20 cellular contexts compared by ENCODE assay signal in genomic region chr11:119891392-119891791, GRCh38.
DNase-seq lines count a peak whose midpoint lies in the region; ATAC-seq and TF ChIP-seq lines count a peak whose summit lies in the region.
"Had no signal": no experiment of that assay in that cellular context is flagged by ENCODE, and none has a peak within 500 bp of the region (broad histone marks: within the 10 kb centered on the region; RNA-seq: fewer than 3 reads in every experiment).

No MANE protein-coding gene starts in this region.

- TF ChIP-seq EP300 in gastroesophageal sphincter (IDR thresholded peaks at IDR 0.05) = no peak

- H3K4me1 ChIP-seq in right atrium auricular region (peaks cover 0 to 17% of the 10 kb centered on the region in 2 donors), gastroesophageal sphincter (no peaks in the 10 kb centered on the region)
- H3K4me1 ChIP-seq: uterus had no signal

- TF ChIP-seq POLR2A in gastroesophageal sphincter (IDR thresholded peaks at IDR 0.05) = no peak

- ATAC-seq in gastroesophageal sphincter (no peak), GM21529 (IDR thresholded peaks at IDR 0.05; ENCODE audit: unreplicated experiment) (no peak), HG02678 (IDR thresholded peaks at IDR 0.05; ENCODE audit: unreplicated experiment) (no peak)
- ATAC-seq: activated CD8-positive, alpha-beta T cell treated with anti-CD3 and anti-CD28 coated beads for 36 hours; CD8-positive, alpha-beta T cell; K562; naive thymus-derived CD4-positive, alpha-beta T cell had no signal

- TF ChIP-seq CTCF in dorsolateral prefrontal cortex (IDR thresholded peaks at IDR 0.05 in 54 of 56, conservative IDR thresholded peaks at IDR 0.05 in 2 of 56; ENCODE audit: low read depth in 1 of 56, partially characterized antibody in 56 of 56) (peak in 15 of 56 donors; percentile 8 to 41 (median 23)), right atrium auricular region (IDR thresholded peaks at IDR 0.05) (no peak), gastroesophageal sphincter (IDR thresholded peaks at IDR 0.05) (no peak)

- H3K9me3 ChIP-seq in right atrium auricular region (no peaks in the 10 kb centered on the region), gastroesophageal sphincter (no peaks in the 10 kb centered on the region)
- H3K9me3 ChIP-seq: MG63, ovary, uterus had no signal

- H3K27ac ChIP-seq in dorsolateral prefrontal cortex (peak overlapping the region in 58 of 59 donors; percentile 51 to 99 (median 94)), right atrium auricular region (peak overlapping the region; percentile 39 to 57), gastroesophageal sphincter (no peak overlapping the region)
- H3K27ac ChIP-seq: ovary, uterus had no signal

- H3K36me3 ChIP-seq in right atrium auricular region = no peaks in the 10 kb centered on the region
- no peaks in the 10 kb centered on the region for H3K36me3 ChIP-seq in gastroesophageal sphincter
- H3K36me3 ChIP-seq: MG63, ovary, uterus had no signal

- intact Hi-C loops in dorsolateral prefrontal cortex (cut with DNase I) (loop anchor here (1.0 to 10.0 kb wide), 5 partner anchors 84 to 216 kb away; no protein-coding TSS in a partner anchor), posterior cingulate gyrus (cut with DNase I) (loop anchor here (5.0 kb wide), 1 partner anchor 86 kb away; no protein-coding TSS in a partner anchor)

- 38 to 52% methylated on average over 3 of the region's 4 CpGs for WGBS in gastroesophageal sphincter (ENCODE audit: low coverage in 1 of 2), 2 donors

- H3K4me3 ChIP-seq in dorsolateral prefrontal cortex (peak overlapping the region in 5 of 59 donors; percentile 18 to 36 (median 22)), right atrium auricular region (no peak overlapping the region), gastroesophageal sphincter (no peak overlapping the region)
- H3K4me3 ChIP-seq: K562, MG63, ovary, uterus had no signal

- DNase-seq in C1 segment of cervical spinal cord (lab: John Stamatoyannopoulos, UW) (peak in 11 of 14 donors; percentile 31 to 84 (median 71)), dorsolateral prefrontal cortex (peak in 9 of 10 donors; percentile 67 to 94 (median 87)), right atrium auricular region (ENCODE audit: low spot score) (peak; percentile 61), posterior cingulate gyrus (peak; percentile 56 to 97 (median 82)), ecto neural progenitor cell (ENCODE audit: low spot score) (no peak)
- DNase-seq: activated CD8-positive, alpha-beta T cell treated with anti-CD3 and anti-CD28 coated beads for 36 hours; activated gamma-delta T cell; CD8-positive, alpha-beta T cell; foreskin fibroblast; mesenchymal stem cell; MG63; naive thymus-derived CD4-positive, alpha-beta T cell; NCI-H1436 treated with DMSO at 0.1 percent for 48 hours; ovary; RPMI8226; uterus had no signal

- H3K27me3 ChIP-seq in dorsolateral prefrontal cortex = peaks cover 0 to 7% (median 0%) of the 10 kb centered on the region in 45 donors
- no peaks in the 10 kb centered on the region for H3K27me3 ChIP-seq in right atrium auricular region
- peaks cover 68% of the 10 kb centered on the region for H3K27me3 ChIP-seq in gastroesophageal sphincter
- H3K27me3 ChIP-seq: ovary, uterus had no signal

Comparison
In these comparisons a context has a peak if more than half of its experiments do, and no peak if none do; other contexts are left out.
1. H3K27ac ChIP-seq: peak in dorsolateral prefrontal cortex (58 of 59) and right atrium auricular region (2 of 2); none in gastroesophageal sphincter (0 of 4).